In genomic region chr11:108591893-108592292, GRCh38 we compare ENCODE assay signal across 14 cellular contexts. TPM values are rescaled to one million over a fixed set of nuclear protein-coding genes. Genes with fewer than 3 reads are reported as not detected.
DNase-seq lines count a peak whose midpoint lies in the region; FAIRE-seq and TF ChIP-seq lines count a peak whose summit lies in the region.
"Had no signal": no experiment of that assay in that cellular context is flagged by ENCODE, and none has a peak within 500 bp of the region (broad histone marks: within the 10 kb centered on the region; RNA-seq: fewer than 3 reads in every experiment).

No MANE protein-coding gene starts in this region.

- H3K4me1 Mint-ChIP-seq in activated naive CD4-positive, alpha-beta T cell treated with anti-CD3 and anti-CD28 coated beads, Interleukin-2, amount 50 U/mL, for 24 hours = peaks cover 29% of the 10 kb centered on the region
- peaks cover 17% of the 10 kb centered on the region for H3K4me1 Mint-ChIP-seq in activated T-helper 2 cell treated with anti-CD3 and anti-CD28 coated beads, Interferon-gamma antibody, Interleukin-2, Interleukin-4, amounts not matched to agents 10 μg/mL and 5 μg/mL and 100 μg/mL, durations not matched to agents 14 hours and 24 hours and 36 hours (ENCODE audit: low read depth)
- H3K4me1 Mint-ChIP-seq in type B pancreatic cell (ENCODE audit: unreplicated experiment) = peaks cover 46% of the 10 kb centered on the region

- peak overlapping the region in 1 of 2 donors; percentile 82 for H3K9ac ChIP-seq in kidney (ENCODE audit: low read length in 2 of 2)

- no peak for FAIRE-seq in kidney (lab: Jason Lieb, UNC)
- FAIRE-seq: urothelium cell line had no signal

- no peak overlapping the region for H3K27ac ChIP-seq in kidney (ENCODE audit: low read depth in 2 of 2, low read length in 2 of 2)

- no peaks in the 10 kb centered on the region for H3K36me3 ChIP-seq in kidney (ENCODE audit: control insufficient read depth in 1 of 2, insufficient read depth in 2 of 2, low read length in 2 of 2)

- DNase-seq in activated naive CD4-positive, alpha-beta T cell treated with Interleukin-2 at 50 U/mL for 16 hours = no peak
- no peak for DNase-seq in activated T-helper 2 cell treated with anti-CD3 and anti-CD28 coated beads, Interferon-gamma antibody, Interleukin-2, Interleukin-4, amounts not matched to agents 10 μg/mL and 5 μg/mL and 100 μg/mL, durations not matched to agents 14 hours and 24 hours and 36 hours (ENCODE audit: low spot score)
- no peak for DNase-seq in kidney
- no peak for DNase-seq in type B pancreatic cell (ENCODE audit: extremely low spot score, unreplicated experiment)
- DNase-seq in EL = no peak
- no peak for DNase-seq in KBM-7
- no peak for DNase-seq in GOT3 (lab: John Stamatoyannopoulos, UW)
- DNase-seq: effector memory CD4-positive, alpha-beta T cell; GF-D8; NCI-H1092; NCI-H524 treated with DMSO at 0.1 percent for 48 hours; SIG-M5 had no signal

- H3K27me3 Mint-ChIP-seq in activated naive CD4-positive, alpha-beta T cell treated with anti-CD3 and anti-CD28 coated beads, Interleukin-2, amount 50 U/mL, for 24 hours = no peaks in the 10 kb centered on the region
- peaks cover 55% of the 10 kb centered on the region for H3K27me3 Mint-ChIP-seq in activated T-helper 2 cell treated with anti-CD3 and anti-CD28 coated beads, Interferon-gamma antibody, Interleukin-2, Interleukin-4, amounts not matched to agents 10 μg/mL and 5 μg/mL and 100 μg/mL, durations not matched to agents 14 hours and 24 hours and 36 hours (ENCODE audit: low read depth)
- H3K27me3 Mint-ChIP-seq in type B pancreatic cell = peaks cover 17% of the 10 kb centered on the region

- H3K4me3 Mint-ChIP-seq in activated naive CD4-positive, alpha-beta T cell treated with anti-CD3 and anti-CD28 coated beads, Interleukin-2, amount 50 U/mL, for 24 hours = peak overlapping the region; percentile 99
- peak overlapping the region; percentile 98 for H3K4me3 Mint-ChIP-seq in activated T-helper 2 cell treated with anti-CD3 and anti-CD28 coated beads, Interferon-gamma antibody, Interleukin-2, Interleukin-4, amounts not matched to agents 10 μg/mL and 5 μg/mL and 100 μg/mL, durations not matched to agents 14 hours and 24 hours and 36 hours (ENCODE audit: low read depth)
- peak overlapping the region; percentile 98 for H3K4me3 Mint-ChIP-seq in type B pancreatic cell

- TF ChIP-seq CTCF in kidney (IDR thresholded peaks at IDR 0.05; ENCODE audit: borderline replicate concordance, extremely low read depth, insufficient read depth) (no peak), type B pancreatic cell (conservative IDR thresholded peaks at IDR 0.05) (no peak)

- peaks cover 4 to 19% of the 10 kb centered on the region in 2 donors for H3K4me1 ChIP-seq in kidney (ENCODE audit: control insufficient read depth in 1 of 2, insufficient read depth in 1 of 2, low read depth in 1 of 2, low read length in 2 of 2)

- H3K9me3 ChIP-seq in kidney (ENCODE audit: control insufficient read depth in 1 of 2, low read length in 2 of 2) = no peaks in the 10 kb centered on the region

- in situ Hi-C loops in KBM-7 (cut with MboI; ENCODE audit: low pct_unique_long_range_greater_than_20kb, low sequenced_read_pairs) = no loop called here

- peak overlapping the region; percentile 92 to 94 for H3K4me3 ChIP-seq in kidney (ENCODE audit: low read length in 2 of 2)

- peak overlapping the region; percentile 23 for H3K27ac Mint-ChIP-seq in activated naive CD4-positive, alpha-beta T cell treated with anti-CD3 and anti-CD28 coated beads, Interleukin-2, amount 50 U/mL, for 24 hours
- no peak overlapping the region for H3K27ac Mint-ChIP-seq in activated T-helper 2 cell treated with anti-CD3 and anti-CD28 coated beads, Interferon-gamma antibody, Interleukin-2, Interleukin-4, amounts not matched to agents 10 μg/mL and 5 μg/mL and 100 μg/mL, durations not matched to agents 14 hours and 24 hours and 36 hours
- peak overlapping the region; percentile 99 for H3K27ac Mint-ChIP-seq in type B pancreatic cell

- intact Hi-C loops in activated T-helper 2 cell treated with anti-CD3 and anti-CD28 coated beads, Interferon-gamma antibody, Interleukin-2, Interleukin-4, amounts not matched to agents 10 μg/mL and 5 μg/mL and 100 μg/mL, durations not matched to agents 14 hours and 24 hours and 36 hours (cut with micrococcal nuclease) = loop anchor here (2.0 kb wide), 1 partner anchor 95 kb away; no protein-coding TSS in a partner anchor
- intact Hi-C loops in kidney (cut with DNase I) = no loop called here

- H3K9me3 Mint-ChIP-seq in activated naive CD4-positive, alpha-beta T cell treated with anti-CD3 and anti-CD28 coated beads, Interleukin-2, amount 50 U/mL, for 24 hours = no peaks in the 10 kb centered on the region
- no peaks in the 10 kb centered on the region for H3K9me3 Mint-ChIP-seq in activated T-helper 2 cell treated with anti-CD3 and anti-CD28 coated beads, Interferon-gamma antibody, Interleukin-2, Interleukin-4, amounts not matched to agents 10 μg/mL and 5 μg/mL and 100 μg/mL, durations not matched to agents 14 hours and 24 hours and 36 hours
- H3K9me3 Mint-ChIP-seq in type B pancreatic cell = no peaks in the 10 kb centered on the region

- peaks cover 3% of the 10 kb centered on the region for H3K36me3 Mint-ChIP-seq in activated naive CD4-positive, alpha-beta T cell treated with anti-CD3 and anti-CD28 coated beads, Interleukin-2, amount 50 U/mL, for 24 hours
- no peaks in the 10 kb centered on the region for H3K36me3 Mint-ChIP-seq in activated T-helper 2 cell treated with anti-CD3 and anti-CD28 coated beads, Interferon-gamma antibody, Interleukin-2, Interleukin-4, amounts not matched to agents 10 μg/mL and 5 μg/mL and 100 μg/mL, durations not matched to agents 14 hours and 24 hours and 36 hours (ENCODE audit: low read depth)
- H3K36me3 Mint-ChIP-seq in type B pancreatic cell = peaks cover 6% of the 10 kb centered on the region

RNA-seq across cellular contexts. Expression of gene EXPH5, which starts 1.7 kb away (rescaled TPM):
- total RNA-seq in activated T-helper 2 cell treated with anti-CD3 and anti-CD28 coated beads, Interferon-gamma antibody, Interleukin-2, Interleukin-4, amounts not matched to agents 10 μg/mL and 5 μg/mL and 100 μg/mL, durations not matched to agents 14 hours and 24 hours and 36 hours = 1.2 and 1.8 TPM in 2 replicates
- total RNA-seq in kidney (9.5 TPM), type B pancreatic cell (ENCODE audit: low replicate concordance) (15.2 and 37.4 TPM in 2 replicates)
- 2.2 TPM for polyA plus RNA-seq in kidney (ENCODE audit: insufficient read depth, low read depth, low replicate concordance)
